In the genomic region with DNA sequence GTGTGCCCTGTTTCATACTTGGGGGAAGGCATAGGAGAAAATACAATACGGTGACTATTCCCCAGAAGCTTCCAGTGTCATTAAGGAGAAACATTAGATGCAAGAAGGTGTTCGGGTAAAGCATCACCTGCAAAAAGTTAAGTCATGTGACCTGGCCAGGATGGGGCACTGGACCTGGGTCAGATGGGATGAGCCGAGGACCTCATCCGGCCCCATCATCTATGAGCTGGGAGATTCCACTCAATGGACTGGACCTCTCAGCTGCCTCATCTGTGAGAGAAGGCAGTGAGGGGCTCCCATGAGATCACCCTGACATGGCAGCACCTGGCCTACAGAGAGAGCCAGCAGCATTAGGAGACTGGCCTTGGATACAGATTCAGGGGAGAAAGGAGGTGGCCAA, we compare ENCODE assay signal across 20 cellular contexts.
DNase-seq lines count a peak whose midpoint lies in the region; ATAC-seq and TF ChIP-seq lines count a peak whose summit lies in the region.
"Had no signal": no experiment of that assay in that cellular context is flagged by ENCODE, and none has a peak within 500 bp of the region (broad histone marks: within the 10 kb centered on the region; RNA-seq: fewer than 3 reads in every experiment).

No MANE protein-coding gene starts in this region.

- H3K9ac ChIP-seq in endodermal cell (ENCODE audit: extremely low read depth, low read length, poor library complexity, severe bottlenecking) = no peak overlapping the region
- H3K9ac ChIP-seq: BLaER1 had no signal

- H3K9me3 ChIP-seq in sigmoid colon (no peaks in the 10 kb centered on the region), endodermal cell (ENCODE audit: control insufficient read depth, low read length) (no peaks in the 10 kb centered on the region)
- H3K9me3 ChIP-seq: BLaER1 had no signal

- no peaks in the 10 kb centered on the region for H3K36me3 Mint-ChIP-seq in endodermal cell (ENCODE audit: low read depth)
- H3K36me3 Mint-ChIP-seq: CD8-positive, alpha-beta memory T cell had no signal

- H3K4me1 Mint-ChIP-seq in endodermal cell = no peaks in the 10 kb centered on the region
- H3K4me1 Mint-ChIP-seq: B cell; CD8-positive, alpha-beta memory T cell; GM23338 had no signal

- DNase-seq in cardiac septum (ENCODE audit: low spot score) (peak; percentile 41), Right ventricle myocardium superior (no peak), mesenteric fat pad (ENCODE audit: low spot score) (peak; percentile 39), sigmoid colon (peak; percentile 29), endodermal cell (no peak)
- no peak for DNase-seq in activated CD8-positive, alpha-beta memory T cell treated with anti-CD3 and anti-CD28 coated beads, Interleukin-2, amount 50 U/mL, for 48 hours
- DNase-seq: CD4-positive, alpha-beta T cell; CD8-positive, alpha-beta memory T cell; DMS 273 treated with DMSO at 0.1 percent for 48 hours; DMS79; EL; GDM1 had no signal

- intact Hi-C loops in cardiac septum (cut with DNase I) = no loop called here
- intact Hi-C loops in Right ventricle myocardium superior (cut with DNase I) = no loop called here
- intact Hi-C loops in sigmoid colon (cut with DNase I) = no loop called here

- WGBS in sigmoid colon, 2 donors = 95% methylated on average over 4 of the region's 4 CpGs
- WGBS in endodermal cell (ENCODE audit: insufficient coverage in 1 of 2, insufficient read length in 1 of 2), 2 experiments = 91 to 93% methylated on average over 4 of the region's 4 CpGs

- TF ChIP-seq CTCF in sigmoid colon (IDR thresholded peaks at IDR 0.05) = no peak
- no peak for TF ChIP-seq CTCF in endodermal cell (conservative IDR thresholded peaks at IDR 0.05)

- H3K9me3 Mint-ChIP-seq in endodermal cell = no peaks in the 10 kb centered on the region
- H3K9me3 Mint-ChIP-seq: CD4-positive, alpha-beta T cell; CD8-positive, alpha-beta memory T cell; GM23338; H9 had no signal

- ATAC-seq in Right ventricle myocardium superior (ENCODE audit: poor library complexity) = no peak
- ATAC-seq: GM12878, GM23338, HCT116 had no signal

- no peak overlapping the region for H3K4me3 ChIP-seq in sigmoid colon
- H3K4me3 ChIP-seq in endodermal cell (ENCODE audit: low read length) = no peak overlapping the region
- H3K4me3 ChIP-seq: BLaER1, GM12878, GM23338 had no signal

- H3K36me3 ChIP-seq in sigmoid colon (no peaks in the 10 kb centered on the region), endodermal cell (ENCODE audit: control insufficient read depth, insufficient read depth, low read length) (no peaks in the 10 kb centered on the region)
- H3K36me3 ChIP-seq: BLaER1 had no signal

- H3K27ac Mint-ChIP-seq in endodermal cell = no peak overlapping the region
- H3K27ac Mint-ChIP-seq: B cell; CD4-positive, alpha-beta T cell; CD8-positive, alpha-beta memory T cell; GM23338; H9 had no signal

- no peak for TF ChIP-seq POLR2A in sigmoid colon (IDR thresholded peaks at IDR 0.05)

- H3K27me3 ChIP-seq in sigmoid colon (peaks cover 0 to 6% (median 0%) of the 10 kb centered on the region in 3 donors), endodermal cell (ENCODE audit: control insufficient read depth, insufficient read depth, low read length, poor library complexity, severe bottlenecking) (no peaks in the 10 kb centered on the region)
- H3K27me3 ChIP-seq: BLaER1 had no signal

- H3K4me1 ChIP-seq in sigmoid colon (no peaks in the 10 kb centered on the region), endodermal cell (ENCODE audit: control insufficient read depth, insufficient read depth, low read length) (no peaks in the 10 kb centered on the region)

- H3K27ac ChIP-seq in sigmoid colon (no peak overlapping the region), endodermal cell (ENCODE audit: low read depth, low read length) (no peak overlapping the region)
- H3K27ac ChIP-seq: 22Rv1, BLaER1, C4-2B had no signal

- H3K27me3 Mint-ChIP-seq in endodermal cell (ENCODE audit: insufficient read depth) = peaks cover 6% of the 10 kb centered on the region

- no peak for TF ChIP-seq EP300 in sigmoid colon (IDR thresholded peaks at IDR 0.05)

- no peak overlapping the region for H3K4me3 Mint-ChIP-seq in endodermal cell
- H3K4me3 Mint-ChIP-seq: B cell; CD4-positive, alpha-beta T cell; CD8-positive, alpha-beta memory T cell; GM23338; H9 had no signal

Comparison
In these comparisons a context has a peak if more than half of its experiments do, and no peak if none do; other contexts are left out.
1. DNase-seq: peak in cardiac septum (single experiment), mesenteric fat pad (single experiment) and sigmoid colon (single experiment); none in Right ventricle myocardium superior (single experiment), activated CD8-positive, alpha-beta memory T cell treated with anti-CD3 and anti-CD28 coated beads, Interleukin-2, amount 50 U/mL, for 48 hours (single experiment) and endodermal cell (single experiment).